In the genomic region with DNA sequence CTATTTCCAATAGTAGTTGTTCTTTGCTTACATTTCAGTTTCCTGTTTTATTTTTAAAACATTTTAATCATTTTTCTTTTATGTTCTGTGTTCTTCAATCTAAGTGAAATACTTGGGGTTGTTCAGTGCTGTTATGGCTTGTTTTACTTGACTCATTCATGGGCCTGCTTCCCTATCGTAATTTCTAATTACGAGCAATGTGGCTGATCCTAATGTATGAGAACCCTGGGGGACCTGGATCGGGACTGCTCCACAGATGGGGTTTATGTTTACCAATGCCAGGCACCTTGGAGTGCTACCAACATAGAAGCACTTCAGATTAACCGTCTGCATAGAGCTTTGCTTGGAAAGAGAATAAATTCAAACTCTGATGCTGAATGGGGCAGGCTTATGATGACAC, we compare ENCODE assay signal across 22 cellular contexts. TPM values are rescaled to one million over a fixed set of nuclear protein-coding genes. Genes with fewer than 3 reads are reported as not detected.
DNase-seq lines count a peak whose midpoint lies in the region; ATAC-seq and TF ChIP-seq lines count a peak whose summit lies in the region.
"Had no signal": no experiment of that assay in that cellular context is flagged by ENCODE, and none has a peak within 500 bp of the region (broad histone marks: within the 10 kb centered on the region; RNA-seq: fewer than 3 reads in every experiment).

No MANE protein-coding gene starts in this region.

- intact Hi-C loops in heart left ventricle (cut with DNase I): no loop called here
- intact Hi-C loops in right cardiac atrium (cut with DNase I): no loop called here
- intact Hi-C loops in Caco-2 (cut with micrococcal nuclease; ENCODE audit: unreplicated experiment): no loop called here

- H3K4me1 Mint-ChIP-seq in progenitor cell of endocrine pancreas (ENCODE audit: low read depth) (peaks cover 9% of the 10 kb centered on the region), Caco-2 (ENCODE audit: low read depth, unreplicated experiment) (no peaks in the 10 kb centered on the region), osteocyte (ENCODE audit: unreplicated experiment) (peaks cover 7% of the 10 kb centered on the region)

- H3K4me3 Mint-ChIP-seq in progenitor cell of endocrine pancreas (ENCODE audit: low read depth): no peak overlapping the region
- no peak overlapping the region for H3K4me3 Mint-ChIP-seq in Caco-2 (ENCODE audit: unreplicated experiment)
- H3K4me3 Mint-ChIP-seq in osteocyte (ENCODE audit: unreplicated experiment): no peak overlapping the region
- H3K4me3 Mint-ChIP-seq: CD4-positive, alpha-beta T cell; stimulated activated effector memory CD8-positive, alpha-beta T cell treated with anti-CD3 and anti-CD28 coated beads, Interleukin-12 subunit alpha, Interleukin-12 subunit beta, amount 100 ng/mL, for 72 hours had no signal

- H3K4me1 ChIP-seq in heart left ventricle: peaks cover 0 to 23% (median 12%) of the 10 kb centered on the region in 12 donors
- H3K4me1 ChIP-seq in right cardiac atrium (ENCODE audit: control insufficient read depth, insufficient read depth, low read length): peaks cover 4% of the 10 kb centered on the region
- H3K4me1 ChIP-seq in Caco-2: no peaks in the 10 kb centered on the region
- H3K4me1 ChIP-seq: parathyroid adenoma, thyroid gland had no signal

- CTCF ChIA-PET in Caco-2 (lab: Charles Lee): no interaction called here

- H3K27ac ChIP-seq in heart left ventricle: no peak overlapping the region
- H3K27ac ChIP-seq in right cardiac atrium (ENCODE audit: low read length): no peak overlapping the region
- H3K27ac ChIP-seq: gastrocnemius medialis, HL-60, parathyroid adenoma, PC-9, thyroid gland had no signal

- no TSS peak for BruUV-seq in Caco-2 (replicated peaks; lab: Mats Ljungman, UMichigan)

- H3K36me3 Mint-ChIP-seq in progenitor cell of endocrine pancreas (ENCODE audit: insufficient read depth): peaks cover 14% of the 10 kb centered on the region
- H3K36me3 Mint-ChIP-seq in Caco-2 (ENCODE audit: insufficient read depth, unreplicated experiment): no peaks in the 10 kb centered on the region
- peaks cover 24% of the 10 kb centered on the region for H3K36me3 Mint-ChIP-seq in osteocyte (ENCODE audit: unreplicated experiment)
- H3K36me3 Mint-ChIP-seq: stimulated activated effector memory CD8-positive, alpha-beta T cell treated with anti-CD3 and anti-CD28 coated beads, Interleukin-12 subunit alpha, Interleukin-12 subunit beta, amount 100 ng/mL, for 72 hours had no signal

- H3K9me3 ChIP-seq in heart left ventricle: no peaks in the 10 kb centered on the region
- H3K9me3 ChIP-seq in right cardiac atrium (ENCODE audit: control insufficient read depth, low read length): no peaks in the 10 kb centered on the region
- H3K9me3 ChIP-seq in Caco-2: no peaks in the 10 kb centered on the region; the same call in 1 of the 2 replicates
- H3K9me3 ChIP-seq: gastrocnemius medialis, thyroid gland had no signal

- TF ChIP-seq CTCF in heart left ventricle (IDR thresholded peaks at IDR 0.05): no peak
- TF ChIP-seq CTCF in progenitor cell of endocrine pancreas (IDR thresholded peaks at IDR 0.05; ENCODE audit: unreplicated experiment): no peak
- no peak for TF ChIP-seq CTCF in Caco-2 (IDR thresholded peaks at IDR 0.05; ENCODE audit: insufficient read depth in 1 of 2, low read depth in 1 of 2, low read length in 1 of 2, severe bottlenecking in 1 of 2, unreplicated experiment in 1 of 2)
- no peak for TF ChIP-seq CTCF in osteocyte (IDR thresholded peaks at IDR 0.05)

- DNase-seq in heart left ventricle (no peak), right cardiac atrium (no peak), NCI-H2081 treated with DMSO at 0.1 percent for 48 hours (lab: John Stamatoyannopoulos, UW) (peak; percentile 25), cerebellar nuclear complex (lab: John Stamatoyannopoulos, UW) (peak; percentile 64 to 80), superior temporal gyrus (ENCODE audit: extremely low spot score) (peak; percentile 19), progenitor cell of endocrine pancreas (ENCODE audit: low spot score, unreplicated experiment) (no peak), Caco-2 (no peak), osteocyte (ENCODE audit: extremely low spot score, unreplicated experiment) (no peak)
- DNase-seq: ACHN; activated CD4-positive, alpha-beta T cell treated with anti-CD3 and anti-CD28 coated beads for 48 hours; CD4-positive, alpha-beta T cell; dermis blood vessel endothelial cell; DMS79; gastrocnemius medialis; naive thymus-derived CD8-positive, alpha-beta T cell; NCI-H1417; PC-9; thyroid gland had no signal

- ATAC-seq in heart left ventricle (peak in 3 of 4 donors; percentile 46 to 69 (median 47)), right cardiac atrium (no peak)
- ATAC-seq: gastrocnemius medialis; naive thymus-derived CD8-positive, alpha-beta T cell; stimulated activated effector memory CD8-positive, alpha-beta T cell treated with anti-CD3 and anti-CD28 coated beads, Interleukin-12 subunit alpha, Interleukin-12 subunit beta, amount 100 ng/mL, for 72 hours had no signal

- no peak overlapping the region for H3K27ac Mint-ChIP-seq in progenitor cell of endocrine pancreas
- H3K27ac Mint-ChIP-seq in Caco-2 (ENCODE audit: unreplicated experiment): no peak overlapping the region
- H3K27ac Mint-ChIP-seq in osteocyte (ENCODE audit: unreplicated experiment): no peak overlapping the region
- H3K27ac Mint-ChIP-seq: activated T-helper 2 cell treated with anti-CD3 and anti-CD28 coated beads, Interferon-gamma antibody, Interleukin-2, Interleukin-4, amounts not matched to agents 10 μg/mL and 5 μg/mL and 100 μg/mL, durations not matched to agents 14 hours and 24 hours and 36 hours; CD4-positive, alpha-beta T cell; stimulated activated effector memory CD8-positive, alpha-beta T cell treated with anti-CD3 and anti-CD28 coated beads, Interleukin-12 subunit alpha, Interleukin-12 subunit beta, amount 100 ng/mL, for 72 hours had no signal

- H3K36me3 ChIP-seq in heart left ventricle: peaks cover 0 to 18% (median 3%) of the 10 kb centered on the region in 9 donors
- no peaks in the 10 kb centered on the region for H3K36me3 ChIP-seq in Caco-2 (ENCODE audit: control insufficient read depth, insufficient read depth, low read length)
- H3K36me3 ChIP-seq: gastrocnemius medialis, thyroid gland had no signal

- WGBS in heart left ventricle, 4 donors: 49 to 64% (median 53%) methylated on average over 4 of the region's 4 CpGs
- 56% methylated on average over 4 of the region's 4 CpGs for WGBS in right cardiac atrium

- no peak overlapping the region for H3K4me3 ChIP-seq in heart left ventricle
- no peak overlapping the region for H3K4me3 ChIP-seq in right cardiac atrium (ENCODE audit: low read length)
- no peak overlapping the region for H3K4me3 ChIP-seq in Caco-2 (ENCODE audit: low read depth, low read length)
- H3K4me3 ChIP-seq: gastrocnemius medialis, PC-9, thyroid gland had no signal

- no peaks in the 10 kb centered on the region for H3K27me3 Mint-ChIP-seq in progenitor cell of endocrine pancreas
- H3K27me3 Mint-ChIP-seq in Caco-2 (ENCODE audit: insufficient read depth, unreplicated experiment): no peaks in the 10 kb centered on the region
- H3K27me3 Mint-ChIP-seq in osteocyte (ENCODE audit: unreplicated experiment): no peaks in the 10 kb centered on the region
- H3K27me3 Mint-ChIP-seq: CD4-positive, alpha-beta T cell; naive thymus-derived CD8-positive, alpha-beta T cell had no signal

- TF ChIP-seq POLR2A in heart left ventricle (IDR thresholded peaks at IDR 0.05): no peak

- H3K27me3 ChIP-seq in heart left ventricle (no peaks in the 10 kb centered on the region), right cardiac atrium (ENCODE audit: control insufficient read depth, insufficient read depth) (no peaks in the 10 kb centered on the region), Caco-2 (replicated peaks; ENCODE audit: control insufficient read depth, insufficient read depth, low read length) (no peaks in the 10 kb centered on the region)
- H3K27me3 ChIP-seq: gastrocnemius medialis, thyroid gland had no signal

- POLR2A ChIA-PET in Caco-2 (lab: Charles Lee): no interaction called here

- H3K9me3 Mint-ChIP-seq in progenitor cell of endocrine pancreas (ENCODE audit: low read depth) (no peaks in the 10 kb centered on the region), Caco-2 (ENCODE audit: unreplicated experiment) (no peaks in the 10 kb centered on the region), osteocyte (ENCODE audit: unreplicated experiment) (peaks cover 6% of the 10 kb centered on the region)
- H3K9me3 Mint-ChIP-seq: CD4-positive, alpha-beta T cell; stimulated activated effector memory CD8-positive, alpha-beta T cell treated with anti-CD3 and anti-CD28 coated beads, Interleukin-12 subunit alpha, Interleukin-12 subunit beta, amount 100 ng/mL, for 72 hours had no signal

RNA-seq across cellular contexts. Expression of gene TECPR2, which starts 29.8 kb away (rescaled TPM):
- 10 to 100 TPM; 16.8 to 30.6 (median 27.8) TPM for total RNA-seq in heart left ventricle
- polyA plus RNA-seq in heart left ventricle: 10 to 100 TPM in 1 of 2 donors, 1 to 10 TPM in 1; 9.9 to 15.8 TPM
- 10 to 100 TPM; 15.7 to 32.0 (median 24.3) TPM for total RNA-seq in right cardiac atrium
- polyA plus RNA-seq in right cardiac atrium: 10.1 TPM
- total RNA-seq in progenitor cell of endocrine pancreas: 33.2 and 34.2 TPM in 2 replicates
- 5.4 and 9.3 TPM in 2 replicates for total RNA-seq in Caco-2 (2022)
- total RNA-seq in osteocyte: 26.9 and 32.9 TPM in 2 replicates

RNA-seq across cellular contexts. Expression of gene CINP, which starts 29.8 kb away (rescaled TPM):
- total RNA-seq in heart left ventricle: 10 to 100 TPM; 26.4 to 40.0 (median 33.8) TPM
- polyA plus RNA-seq in heart left ventricle: 10 to 100 TPM; 40.5 to 51.6 TPM
- total RNA-seq in right cardiac atrium: 10 to 100 TPM; 31.8 to 35.3 (median 33.5) TPM
- polyA plus RNA-seq in right cardiac atrium: 38.2 TPM
- 25.5 and 27.7 TPM in 2 replicates for total RNA-seq in progenitor cell of endocrine pancreas
- total RNA-seq in Caco-2 (2022): 38.9 and 41.5 TPM in 2 replicates
- total RNA-seq in osteocyte: 26.9 and 30.7 TPM in 2 replicates

Comparison
In these comparisons a context has a peak if more than half of its experiments do, and no peak if none do; other contexts are left out.
1. ATAC-seq: peak in heart left ventricle (3 of 4); none in right cardiac atrium (0 of 2).
2. DNase-seq: peak in NCI-H2081 treated with DMSO at 0.1 percent for 48 hours (single experiment), cerebellar nuclear complex (2 of 2) and superior temporal gyrus (single experiment); none in heart left ventricle (0 of 5), right cardiac atrium (0 of 3), progenitor cell of endocrine pancreas (single experiment), Caco-2 (0 of 2) and osteocyte (single experiment).